Comparison of ENCODE assay signal across 15 cellular contexts in the genomic region with DNA sequence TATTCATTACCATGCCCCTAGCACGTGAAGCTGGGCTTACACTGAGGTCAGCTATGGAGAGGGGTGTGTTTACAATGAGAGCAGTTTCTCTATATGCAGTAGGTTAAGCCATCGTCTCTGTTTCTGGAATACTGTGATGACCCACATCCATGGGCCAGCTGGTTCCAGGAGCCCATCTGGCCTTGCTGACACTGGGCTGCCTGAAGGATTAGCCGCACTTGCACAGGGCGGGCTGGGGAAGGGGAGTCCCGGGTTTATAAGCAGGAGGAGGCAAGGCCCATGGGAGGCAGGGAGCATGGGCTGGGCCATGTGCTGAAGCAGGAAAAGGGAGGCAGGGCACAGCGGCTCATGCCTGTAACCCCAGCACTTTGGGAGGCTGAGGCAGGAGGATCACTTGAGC.
DNase-seq lines count a peak whose midpoint lies in the region; ATAC-seq and TF ChIP-seq lines count a peak whose summit lies in the region.
"Had no signal": no experiment of that assay in that cellular context is flagged by ENCODE, and none has a peak within 500 bp of the region (broad histone marks: within the 10 kb centered on the region; RNA-seq: fewer than 3 reads in every experiment).

No MANE protein-coding gene starts in this region.

- H3K4me3 Mint-ChIP-seq in brain (no peak overlapping the region), nephron progenitor cell (no peak overlapping the region)
- H3K4me3 Mint-ChIP-seq: CD4-positive, CD25-positive, alpha-beta regulatory T cell; HFFc6 had no signal

- BruUV-seq in OCI-LY7 (replicated peaks; lab: Mats Ljungman, UMichigan): no TSS peak

- no peaks in the 10 kb centered on the region for H3K9me3 Mint-ChIP-seq in brain
- no peaks in the 10 kb centered on the region for H3K9me3 Mint-ChIP-seq in nephron progenitor cell
- H3K9me3 Mint-ChIP-seq: CD4-positive, CD25-positive, alpha-beta regulatory T cell; HFFc6; IgD-negative memory B cell had no signal

- no peak for ATAC-seq in HG02610 (IDR thresholded peaks at IDR 0.05; ENCODE audit: unreplicated experiment)

- H3K79me2 ChIP-seq in hepatocyte (no peaks in the 10 kb centered on the region), OCI-LY7 (ENCODE audit: insufficient read depth, low read depth, low read length) (no peaks in the 10 kb centered on the region)

- H3K9me3 ChIP-seq in hepatocyte (ENCODE audit: low read depth) (no peaks in the 10 kb centered on the region), OCI-LY7 (ENCODE audit: low read length) (no peaks in the 10 kb centered on the region)
- H3K9me3 ChIP-seq: BLaER1 treated with 17β-estradiol and CSF1 and Interleukin-3, amounts not matched to agents 10 nM and 100 nM had no signal

- no peaks in the 10 kb centered on the region for H3K9me2 ChIP-seq in hepatocyte (replicated peaks; ENCODE audit: insufficient read depth)
- H3K9me2 ChIP-seq in OCI-LY7 (ENCODE audit: insufficient read depth, low read length): no peaks in the 10 kb centered on the region

- H3K4me1 ChIP-seq in hepatocyte (ENCODE audit: insufficient read depth): no peaks in the 10 kb centered on the region
- no peaks in the 10 kb centered on the region for H3K4me1 ChIP-seq in OCI-LY7 (ENCODE audit: insufficient read depth, low read length, poor library complexity, severe bottlenecking)

- H3K4me3 ChIP-seq in hepatocyte (no peak overlapping the region), OCI-LY7 (ENCODE audit: low read depth, low read length, poor library complexity, severe bottlenecking) (no peak overlapping the region)
- H3K4me3 ChIP-seq: BLaER1 treated with 17β-estradiol and CSF1 and Interleukin-3, amounts not matched to agents 10 nM and 100 nM had no signal

- POLR2A ChIA-PET in OCI-LY7 (lab: Charles Lee): no interaction called here

- H2AFZ ChIP-seq in hepatocyte (no peak overlapping the region), OCI-LY7 (ENCODE audit: low read length) (no peak overlapping the region)

- no peaks in the 10 kb centered on the region for H3K27me3 ChIP-seq in hepatocyte

- H3K4me2 ChIP-seq in hepatocyte (no peak overlapping the region), OCI-LY7 (ENCODE audit: low read length) (no peak overlapping the region)

- H3K27me3 Mint-ChIP-seq in brain (peaks cover 11% of the 10 kb centered on the region), nephron progenitor cell (ENCODE audit: low read depth, poor library complexity) (peaks cover 4% of the 10 kb centered on the region)
- H3K27me3 Mint-ChIP-seq: CD4-positive, CD25-positive, alpha-beta regulatory T cell had no signal

- H3K36me3 ChIP-seq in hepatocyte (replicated peaks; ENCODE audit: insufficient read depth, low read depth) (no peaks in the 10 kb centered on the region), OCI-LY7 (ENCODE audit: insufficient read depth, low read length) (no peaks in the 10 kb centered on the region)
- H3K36me3 ChIP-seq: BLaER1 treated with 17β-estradiol and CSF1 and Interleukin-3, amounts not matched to agents 10 nM and 100 nM had no signal

- no peaks in the 10 kb centered on the region for H4K20me1 ChIP-seq in hepatocyte (ENCODE audit: insufficient read depth, poor library complexity, severe bottlenecking)
- H4K20me1 ChIP-seq in OCI-LY7 (ENCODE audit: insufficient read depth, low read length): no peaks in the 10 kb centered on the region

- 74% methylated on average over 6 of the region's 6 CpGs for WGBS in hepatocyte (ENCODE audit: low lambda C conversion rate, missing lambda C conversion rate)

- CTCF ChIA-PET in OCI-LY7 (lab: Charles Lee; ENCODE audit: unreplicated experiment): interaction anchor here (0.6 kb wide), 1 partner anchor 19 kb away, joined by 3 read pairs; no protein-coding TSS in a partner anchor

- intact Hi-C loops in OCI-LY7 (cut with micrococcal nuclease; ENCODE audit: unreplicated experiment): no loop called here

- H3K36me3 Mint-ChIP-seq in brain (no peaks in the 10 kb centered on the region), nephron progenitor cell (ENCODE audit: low read depth) (no peaks in the 10 kb centered on the region)
- H3K36me3 Mint-ChIP-seq: CD4-positive, CD25-positive, alpha-beta regulatory T cell had no signal

- H3K27ac Mint-ChIP-seq in brain (peak overlapping the region in 3 of 5 experiments; percentile 60 to 89 (median 77)), nephron progenitor cell (peak overlapping the region; percentile 66)
- H3K27ac Mint-ChIP-seq: CD4-positive, CD25-positive, alpha-beta regulatory T cell; HFFc6; IgD-negative memory B cell had no signal

- DNase-seq in DMS 273 (lab: John Stamatoyannopoulos, UW; ENCODE audit: unreplicated experiment) (peak; percentile 10), DMS 273 treated with DMSO at 0.1 percent for 48 hours (lab: John Stamatoyannopoulos, UW) (no peak), NCI-H524 (lab: John Stamatoyannopoulos, UW) (peak; percentile 72 to 91), nephron progenitor cell (no peak), hepatocyte (ENCODE audit: low spot score) (no peak), OCI-LY7 (ENCODE audit: low spot score) (no peak)
- DNase-seq: AML-193; CD4-positive, CD25-positive, alpha-beta regulatory T cell; HCEC 1CT; HFFc6 had no signal

- no peak overlapping the region for H3K27ac ChIP-seq in hepatocyte
- H3K27ac ChIP-seq in OCI-LY7 (ENCODE audit: low read depth, low read length, poor library complexity, severe bottlenecking): no peak overlapping the region
- H3K27ac ChIP-seq: 22Rv1; BLaER1 treated with 17β-estradiol and CSF1 and Interleukin-3, amounts not matched to agents 10 nM and 100 nM had no signal

- H3K4me1 Mint-ChIP-seq in brain: peaks cover 62% of the 10 kb centered on the region
- peaks cover 55% of the 10 kb centered on the region for H3K4me1 Mint-ChIP-seq in nephron progenitor cell
- H3K4me1 Mint-ChIP-seq: CD4-positive, CD25-positive, alpha-beta regulatory T cell had no signal

- no peak for TF ChIP-seq CTCF in brain (conservative IDR thresholded peaks at IDR 0.05)
- no peak for TF ChIP-seq CTCF in nephron progenitor cell (IDR thresholded peaks at IDR 0.05)
- TF ChIP-seq CTCF in hepatocyte (IDR thresholded peaks at IDR 0.05; ENCODE audit: poor library complexity): no peak
- TF ChIP-seq CTCF in OCI-LY7 (conservative IDR thresholded peaks at IDR 0.05; ENCODE audit: low read length): no peak

Comparison
In these comparisons a context has a peak if more than half of its experiments do, and no peak if none do; other contexts are left out.
1. DNase-seq: peak in DMS 273 (single experiment) and NCI-H524 (2 of 2); none in DMS 273 treated with DMSO at 0.1 percent for 48 hours (single experiment), nephron progenitor cell (single experiment), hepatocyte (single experiment) and OCI-LY7 (single experiment).